Comparison of ENCODE assay signal across 13 cellular contexts in the genomic region with DNA sequence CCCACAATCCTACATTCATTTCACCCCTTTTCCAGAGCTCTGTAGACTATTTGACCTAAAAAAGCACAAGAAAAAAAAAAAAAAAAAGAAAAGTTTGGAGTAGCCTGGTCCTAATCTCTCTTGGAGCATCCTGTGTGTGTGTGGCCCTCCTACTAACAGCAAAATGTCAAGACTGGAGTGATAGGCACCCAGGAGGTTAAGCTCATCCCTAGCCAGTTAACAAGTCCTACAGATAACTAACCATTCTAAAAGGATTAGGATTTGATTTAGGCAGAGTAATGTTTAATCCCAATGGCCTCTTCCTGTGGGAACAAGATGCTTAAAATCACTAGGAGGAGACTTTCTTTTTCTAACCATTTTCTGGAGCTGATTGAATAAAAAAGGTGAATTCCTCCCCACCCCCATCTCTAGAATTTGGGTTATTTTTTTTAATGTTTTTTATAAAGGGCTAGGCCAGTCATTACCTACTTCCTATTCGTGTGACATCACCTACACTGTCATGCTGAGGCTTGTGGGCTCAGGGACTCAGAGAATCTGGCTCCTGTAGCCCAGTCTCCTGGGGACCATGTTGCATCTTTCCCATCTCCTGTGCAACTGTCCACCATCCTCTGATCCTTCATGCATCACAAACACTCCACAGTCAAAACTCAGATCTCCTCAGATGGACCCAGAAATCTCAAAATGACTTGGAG. TPM values are rescaled to one million over a fixed set of nuclear protein-coding genes. Genes with fewer than 3 reads are reported as not detected.
DNase-seq lines count a peak whose midpoint lies in the region; ATAC-seq lines count a peak whose summit lies in the region.
"Had no signal": no experiment of that assay in that cellular context is flagged by ENCODE, and none has a peak within 500 bp of the region (broad histone marks: within the 10 kb centered on the region; RNA-seq: fewer than 3 reads in every experiment).

No MANE protein-coding gene starts in this region.

- H3K9me3 Mint-ChIP-seq in activated T-helper 2 cell treated with anti-CD3 and anti-CD28 coated beads, Interferon-gamma antibody, Interleukin-2, Interleukin-4, amounts not matched to agents 10 μg/mL and 5 μg/mL and 100 μg/mL, durations not matched to agents 14 hours and 24 hours and 36 hours, result no peaks in the 10 kb centered on the region
- no peaks in the 10 kb centered on the region for H3K9me3 Mint-ChIP-seq in stimulated activated naive B cell treated with anti-CD40 and anti-IgM and Interleukin-4, amounts not matched to agents 10 μg/mL and 1 μg/mL and 100 μg/mL, for 72 hours

- peak overlapping the region; percentile 2 for H3K27ac Mint-ChIP-seq in activated T-helper 2 cell treated with anti-CD3 and anti-CD28 coated beads, Interferon-gamma antibody, Interleukin-2, Interleukin-4, amounts not matched to agents 10 μg/mL and 5 μg/mL and 100 μg/mL, durations not matched to agents 14 hours and 24 hours and 36 hours
- H3K27ac Mint-ChIP-seq in stimulated activated naive B cell treated with anti-CD40 and anti-IgM and Interleukin-4, amounts not matched to agents 10 μg/mL and 1 μg/mL and 100 μg/mL, for 72 hours, result no peak overlapping the region

- DNase-seq in activated naive CD4-positive, alpha-beta T cell treated with Interleukin-2 at 50 U/mL for 16 hours, result peak; percentile 7
- no peak for DNase-seq in activated naive CD4-positive, alpha-beta T cell treated with anti-CD3 and anti-CD28 coated beads, Interleukin-2, amount 50 U/mL, for 16 hours
- DNase-seq in activated T-helper 2 cell treated with anti-CD3 and anti-CD28 coated beads, Interferon-gamma antibody, Interleukin-2, Interleukin-4, amounts not matched to agents 10 μg/mL and 5 μg/mL and 100 μg/mL, durations not matched to agents 14 hours and 24 hours and 36 hours (ENCODE audit: low spot score), result no peak
- no peak for DNase-seq in stimulated activated naive B cell treated with anti-CD40 and anti-IgM and Interleukin-4, amounts not matched to agents 10 μg/mL and 1 μg/mL and 100 μg/mL, for 72 hours
- DNase-seq in DMS 273 treated with DMSO at 0.1 percent for 48 hours (lab: John Stamatoyannopoulos, UW) (no peak), left cardiac atrium (no peak), NCI-H2107 (lab: John Stamatoyannopoulos, UW) (no peak)
- DNase-seq: GOT3, NCI-H748 treated with DMSO at 0.1 percent for 48 hours, uterus had no signal

- no peak overlapping the region for H3K4me3 Mint-ChIP-seq in activated T-helper 2 cell treated with anti-CD3 and anti-CD28 coated beads, Interferon-gamma antibody, Interleukin-2, Interleukin-4, amounts not matched to agents 10 μg/mL and 5 μg/mL and 100 μg/mL, durations not matched to agents 14 hours and 24 hours and 36 hours (ENCODE audit: low read depth)
- H3K4me3 Mint-ChIP-seq in stimulated activated naive B cell treated with anti-CD40 and anti-IgM and Interleukin-4, amounts not matched to agents 10 μg/mL and 1 μg/mL and 100 μg/mL, for 72 hours, result no peak overlapping the region

- no peaks in the 10 kb centered on the region for H3K36me3 Mint-ChIP-seq in activated T-helper 2 cell treated with anti-CD3 and anti-CD28 coated beads, Interferon-gamma antibody, Interleukin-2, Interleukin-4, amounts not matched to agents 10 μg/mL and 5 μg/mL and 100 μg/mL, durations not matched to agents 14 hours and 24 hours and 36 hours (ENCODE audit: low read depth)
- no peaks in the 10 kb centered on the region for H3K36me3 Mint-ChIP-seq in stimulated activated naive B cell treated with anti-CD40 and anti-IgM and Interleukin-4, amounts not matched to agents 10 μg/mL and 1 μg/mL and 100 μg/mL, for 72 hours

- no peaks in the 10 kb centered on the region for H3K27me3 Mint-ChIP-seq in activated T-helper 2 cell treated with anti-CD3 and anti-CD28 coated beads, Interferon-gamma antibody, Interleukin-2, Interleukin-4, amounts not matched to agents 10 μg/mL and 5 μg/mL and 100 μg/mL, durations not matched to agents 14 hours and 24 hours and 36 hours (ENCODE audit: low read depth)
- H3K27me3 Mint-ChIP-seq in stimulated activated naive B cell treated with anti-CD40 and anti-IgM and Interleukin-4, amounts not matched to agents 10 μg/mL and 1 μg/mL and 100 μg/mL, for 72 hours, result no peaks in the 10 kb centered on the region

- intact Hi-C loops in activated T-helper 2 cell treated with anti-CD3 and anti-CD28 coated beads, Interferon-gamma antibody, Interleukin-2, Interleukin-4, amounts not matched to agents 10 μg/mL and 5 μg/mL and 100 μg/mL, durations not matched to agents 14 hours and 24 hours and 36 hours (cut with micrococcal nuclease), result loop anchor here (1.0 to 5.0 kb wide), 2 partner anchors 10 to 161 kb away; no protein-coding TSS in a partner anchor
- intact Hi-C loops in left cardiac atrium (cut with DNase I), result no loop called here

- H3K4me1 Mint-ChIP-seq in activated T-helper 2 cell treated with anti-CD3 and anti-CD28 coated beads, Interferon-gamma antibody, Interleukin-2, Interleukin-4, amounts not matched to agents 10 μg/mL and 5 μg/mL and 100 μg/mL, durations not matched to agents 14 hours and 24 hours and 36 hours (ENCODE audit: low read depth), result peaks cover 27% of the 10 kb centered on the region
- peaks cover 2 to 11% of the 10 kb centered on the region in 2 donors for H3K4me1 Mint-ChIP-seq in stimulated activated naive B cell treated with anti-CD40 and anti-IgM and Interleukin-4, amounts not matched to agents 10 μg/mL and 1 μg/mL and 100 μg/mL, for 72 hours

- ATAC-seq in HG02610 (IDR thresholded peaks at IDR 0.05; ENCODE audit: unreplicated experiment), result peak; percentile 78
- ATAC-seq in stimulated activated naive B cell treated with anti-CD40 and anti-IgM and Interleukin-4, amounts not matched to agents 10 μg/mL and 1 μg/mL and 100 μg/mL, for 72 hours (replicated peaks), result peak; percentile 60 to 81
- ATAC-seq in left cardiac atrium, result no peak
- ATAC-seq: HepG2, left lobe of liver had no signal

RNA-seq across cellular contexts. Expression of gene NR3C1, which starts 43.2 kb away (rescaled TPM):
- 51.3 and 52.0 TPM in 2 replicates for total RNA-seq in activated T-helper 2 cell treated with anti-CD3 and anti-CD28 coated beads, Interferon-gamma antibody, Interleukin-2, Interleukin-4, amounts not matched to agents 10 μg/mL and 5 μg/mL and 100 μg/mL, durations not matched to agents 14 hours and 24 hours and 36 hours
- 10 to 100 TPM; 39.0 to 51.7 TPM for total RNA-seq in left cardiac atrium

Comparison
In these comparisons a context has a peak if more than half of its experiments do, and no peak if none do; other contexts are left out.
1. ATAC-seq: peak in HG02610 (single experiment) and stimulated activated naive B cell treated with anti-CD40 and anti-IgM and Interleukin-4, amounts not matched to agents 10 μg/mL and 1 μg/mL and 100 μg/mL, for 72 hours (2 of 2); none in left cardiac atrium (0 of 2).